Comparison of ENCODE assay signal across 1 cellular context in the genomic region with DNA sequence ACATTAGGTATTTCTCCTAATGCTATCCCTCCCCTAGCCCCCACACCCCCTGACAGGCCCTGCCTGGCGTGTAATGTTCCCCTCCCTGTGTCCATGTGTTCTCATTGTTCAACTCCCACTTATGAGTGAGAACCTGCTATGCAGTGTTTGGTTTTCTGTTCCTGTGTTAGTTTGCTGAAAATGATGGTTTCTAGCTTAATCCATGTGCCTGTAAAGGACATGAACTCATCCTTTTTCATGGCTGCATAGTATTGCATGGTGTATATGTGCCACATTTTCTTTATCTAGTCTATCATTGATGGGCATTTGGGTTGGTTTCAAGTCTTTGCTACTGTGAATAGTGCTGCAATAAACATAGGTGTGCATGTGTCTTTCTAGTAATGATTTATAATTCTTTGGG. TPM values are rescaled to one million over a fixed set of nuclear protein-coding genes. Genes with fewer than 3 reads are reported as not detected.
"Had no signal": no experiment of that assay in that cellular context is flagged by ENCODE, and none has a peak within 500 bp of the region (broad histone marks: within the 10 kb centered on the region; RNA-seq: fewer than 3 reads in every experiment).

No MANE protein-coding gene starts in this region.

RNA-seq across cellular contexts. Expression of gene KIF18A, which starts 20.8 kb away (rescaled TPM):
- total RNA-seq: ascending aorta had no signal
